ENCODE assay signal across 16 cellular contexts in the genomic region with DNA sequence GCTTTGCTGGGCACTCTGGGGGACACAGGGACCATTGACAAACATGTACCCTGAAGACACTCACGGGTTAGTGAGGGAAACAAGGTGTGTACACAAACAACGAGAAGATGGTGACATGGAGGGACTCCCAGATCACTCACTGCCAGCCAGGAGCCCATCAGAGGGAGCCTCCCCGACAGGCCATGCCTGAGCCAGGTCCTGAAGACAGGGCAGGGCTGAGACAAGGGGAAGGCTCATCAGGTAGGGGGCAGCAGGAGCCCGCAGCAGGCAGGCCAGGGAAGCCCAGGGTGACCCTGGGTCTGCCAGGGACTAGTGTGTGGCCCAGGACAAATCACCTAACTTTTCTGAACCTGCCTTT.
DNase-seq lines count a peak whose midpoint lies in the region; ATAC-seq, FAIRE-seq and TF ChIP-seq lines count a peak whose summit lies in the region.
"Had no signal": no experiment of that assay in that cellular context is flagged by ENCODE, and none has a peak within 500 bp of the region (broad histone marks: within the 10 kb centered on the region; RNA-seq: fewer than 3 reads in every experiment).

No MANE protein-coding gene starts in this region.

- WGBS in K562 (ENCODE audit: insufficient coverage, low coverage, missing lambda C conversion rate), result 0% methylated on average over 4 of the region's 4 CpGs

- H3K9me3 ChIP-seq in K562 (replicated peaks; ENCODE audit: control insufficient read depth, insufficient read depth, low read depth, low read length), result no peaks in the 10 kb centered on the region
- H3K9me3 ChIP-seq: A549 had no signal

- H3K4me3 ChIP-seq in K562, result no peak overlapping the region
- H3K4me3 ChIP-seq: A549 had no signal

- intact Hi-C loops in K562 (cut with micrococcal nuclease), result loop anchor here (5.0 to 10.0 kb wide), 3 partner anchors 47 to 290 kb away; no protein-coding TSS in a partner anchor
- intact Hi-C loops in Right ventricle myocardium superior (cut with DNase I), result loop anchor here (5.0 kb wide), 1 partner anchor 188 kb away; no protein-coding TSS in a partner anchor

- no peak overlapping the region for H2AFZ ChIP-seq in K562 (ENCODE audit: low read depth, low read length)

- no peak overlapping the region for H3K4me3 Mint-ChIP-seq in activated CD8-positive, alpha-beta memory T cell treated with anti-CD3 and anti-CD28 coated beads, Interleukin-2, amount 10 ng/mL, durations not matched to agents 7 days and 5 days
- H3K4me3 Mint-ChIP-seq: CD4-positive, CD25-positive, alpha-beta regulatory T cell; HFFc6 had no signal

- peaks cover 10% of the 10 kb centered on the region; the same call in 1 of the 2 replicates for H4K20me1 ChIP-seq in K562 (replicated peaks; ENCODE audit: control insufficient read depth, insufficient read depth, low read length)

- POLR2A ChIA-PET in K562 (lab: Yijun Ruan, JAX), result no interaction called here

- H3K4me2 ChIP-seq in K562 (ENCODE audit: insufficient read depth, low read length), result no peak overlapping the region
- H3K4me2 ChIP-seq: A549 had no signal

- CTCF ChIA-PET in activated CD8-positive, alpha-beta memory T cell treated with anti-CD3 and anti-CD28 coated beads, Interleukin-2, amount 10 ng/mL, durations not matched to agents 7 days and 5 days (lab: Charles Lee), result interaction anchor here (1.5 kb wide), 1 partner anchor 45 kb away, joined by 3 read pairs; no protein-coding TSS in a partner anchor
- CTCF ChIA-PET in K562 (lab: Yijun Ruan, JAX; ENCODE audit: low intra/inter-chr PET ratio), result no interaction called here

- no peaks in the 10 kb centered on the region for H3K4me1 ChIP-seq in K562 (replicated peaks in 1 of 2; ENCODE audit: control insufficient read depth in 2 of 2, insufficient read depth in 2 of 2, low read length in 2 of 2)
- H3K4me1 ChIP-seq: A549 had no signal

- peaks cover 0 to 10% of the 10 kb centered on the region in 2 experiments; a peak in 1 of 5 replicates for H3K27me3 ChIP-seq in K562 (ENCODE audit: control insufficient read depth in 2 of 2, insufficient read depth in 2 of 2, low read length in 2 of 2)

- no peaks in the 10 kb centered on the region for H3K9me1 ChIP-seq in K562 (ENCODE audit: control insufficient read depth, insufficient read depth, low read length)

- H3K27ac Mint-ChIP-seq in activated CD8-positive, alpha-beta memory T cell treated with anti-CD3 and anti-CD28 coated beads, Interleukin-2, amount 10 ng/mL, durations not matched to agents 7 days and 5 days, result no peak overlapping the region
- H3K27ac Mint-ChIP-seq: CD4-positive, CD25-positive, alpha-beta regulatory T cell; HFFc6 had no signal

- H3K36me3 ChIP-seq in K562 (ENCODE audit: control insufficient read depth, insufficient read depth, low read length), result no peaks in the 10 kb centered on the region

- TF ChIP-seq RAD21 in K562 (CRISPR knock-in tag; conservative IDR thresholded peaks at IDR 0.05 in 1 of 2, IDR thresholded peaks at IDR 0.05 in 1 of 2), result peak in 1 of 2 experiments; percentile 18; a peak in 1 of 4 replicates

- no peaks in the 10 kb centered on the region for H3K9me3 Mint-ChIP-seq in activated CD8-positive, alpha-beta memory T cell treated with anti-CD3 and anti-CD28 coated beads, Interleukin-2, amount 10 ng/mL, durations not matched to agents 7 days and 5 days (ENCODE audit: low read depth)
- H3K9me3 Mint-ChIP-seq: HFFc6 had no signal

- no peak for TF ChIP-seq POLR2A in K562 (conservative IDR thresholded peaks at IDR 0.05)

- no TSS peak for BruUV-seq in K562 (replicated peaks; lab: Mats Ljungman, UMichigan)

- H3K27ac ChIP-seq in K562 (ENCODE audit: extremely low read depth, low read depth, low read length), result no peak overlapping the region
- H3K27ac ChIP-seq: A549, RWPE1 had no signal

- H3K9ac ChIP-seq in K562 (ENCODE audit: insufficient read depth in 1 of 2, low read depth in 2 of 2, low read length in 2 of 2), result no peak overlapping the region

- no peak for TF ChIP-seq CTCF in K562 (IDR thresholded peaks at IDR 0.05 in 2 of 3, conservative IDR thresholded peaks at IDR 0.05 in 1 of 3; ENCODE audit: insufficient read depth in 2 of 3, low read depth in 1 of 3, low read length in 3 of 3)

- H3K79me2 ChIP-seq in K562 (ENCODE audit: control insufficient read depth, insufficient read depth, low read length), result no peaks in the 10 kb centered on the region

- H3K27me3 Mint-ChIP-seq in activated CD8-positive, alpha-beta memory T cell treated with anti-CD3 and anti-CD28 coated beads, Interleukin-2, amount 10 ng/mL, durations not matched to agents 7 days and 5 days, result no peaks in the 10 kb centered on the region
- H3K27me3 Mint-ChIP-seq: CD4-positive, CD25-positive, alpha-beta regulatory T cell had no signal

- TF ChIP-seq EP300 in K562 (IDR thresholded peaks at IDR 0.05; ENCODE audit: low read length), result no peak

- in situ Hi-C loops in K562 (cut with MboI), result no loop called here

- peak; percentile 18 for DNase-seq in activated CD8-positive, alpha-beta memory T cell treated with anti-CD3 and anti-CD28 coated beads, Interleukin-2, amount 10 ng/mL, durations not matched to agents 7 days and 5 days
- no peak for DNase-seq in activated CD8-positive, alpha-beta memory T cell treated with anti-CD3 and anti-CD28 coated beads, Interleukin-2, amount 50 U/mL, for 4 hours
- DNase-seq in K562 (ENCODE audit: extremely low read depth in 1 of 4, low spot score in 3 of 4) (no peak), iPS-NIHi7 (ENCODE audit: extremely low spot score) (peak; percentile 79), superior temporal gyrus (ENCODE audit: extremely low spot score) (no peak), Right ventricle myocardium superior (no peak), NCI-H1417 (lab: John Stamatoyannopoulos, UW) (no peak)
- DNase-seq: Calu3; CD4-positive, CD25-positive, alpha-beta regulatory T cell; HFFc6; IMR-90; NCI-H2029; NCI-H2171 treated with DMSO at 0.1 percent for 48 hours had no signal

- FAIRE-seq in K562 (lab: Jason Lieb, UNC), result no peak
- FAIRE-seq: A549 had no signal

- no peak for ATAC-seq in activated CD8-positive, alpha-beta memory T cell treated with anti-CD3 and anti-CD28 coated beads, Interleukin-2, amount 10 ng/mL, durations not matched to agents 7 days and 5 days
- ATAC-seq in K562 (peak; percentile 36; the same call in 2 of the 3 replicates), Right ventricle myocardium superior (ENCODE audit: poor library complexity) (no peak), HG02981 (IDR thresholded peaks at IDR 0.05; ENCODE audit: unreplicated experiment) (no peak)

- H3K4me1 Mint-ChIP-seq in activated CD8-positive, alpha-beta memory T cell treated with anti-CD3 and anti-CD28 coated beads, Interleukin-2, amount 10 ng/mL, durations not matched to agents 7 days and 5 days, result no peaks in the 10 kb centered on the region
- H3K4me1 Mint-ChIP-seq: CD4-positive, CD25-positive, alpha-beta regulatory T cell had no signal

- no peaks in the 10 kb centered on the region for H3K36me3 Mint-ChIP-seq in activated CD8-positive, alpha-beta memory T cell treated with anti-CD3 and anti-CD28 coated beads, Interleukin-2, amount 10 ng/mL, durations not matched to agents 7 days and 5 days
- H3K36me3 Mint-ChIP-seq: CD4-positive, CD25-positive, alpha-beta regulatory T cell had no signal

TF ChIP-seq in K562, 482 proteins besides CTCF, POLR2A, EP300 and RAD21:
- TF ChIP-seq ZNF146 (CRISPR knock-in tag; IDR thresholded peaks at IDR 0.05; ENCODE audit: unreplicated experiment), result no peak
- TF ChIP-seq TFAM (CRISPR knock-in tag; conservative IDR thresholded peaks at IDR 0.05), result no peak
- TF ChIP-seq ZNF175 (CRISPR knock-in tag; IDR thresholded peaks at IDR 0.05; ENCODE audit: low read depth), result no peak
- TF ChIP-seq, protein P1, sequence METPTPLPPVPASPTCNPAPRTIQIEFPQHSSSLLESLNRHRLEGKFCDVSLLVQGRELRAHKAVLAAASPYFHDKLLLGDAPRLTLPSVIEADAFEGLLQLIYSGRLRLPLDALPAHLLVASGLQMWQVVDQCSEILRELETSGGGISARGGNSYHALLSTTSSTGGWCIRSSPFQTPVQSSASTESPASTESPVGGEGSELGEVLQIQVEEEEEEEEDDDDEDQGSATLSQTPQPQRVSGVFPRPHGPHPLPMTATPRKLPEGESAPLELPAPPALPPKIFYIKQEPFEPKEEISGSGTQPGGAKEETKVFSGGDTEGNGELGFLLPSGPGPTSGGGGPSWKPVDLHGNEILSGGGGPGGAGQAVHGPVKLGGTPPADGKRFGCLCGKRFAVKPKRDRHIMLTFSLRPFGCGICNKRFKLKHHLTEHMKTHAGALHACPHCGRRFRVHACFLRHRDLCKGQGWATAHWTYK (CRISPR knock-in tag; IDR thresholded peaks at IDR 0.05), result no peak
- no peak for TF ChIP-seq EWSR1 (IDR thresholded peaks at IDR 0.05; ENCODE audit: borderline replicate concordance, low read depth, partially characterized antibody)
- no peak for TF ChIP-seq ZEB2 (IDR thresholded peaks at IDR 0.05)
TF ChIP-seq in K562: peak in this region for 0.

Comparison
In these comparisons a context has a peak if more than half of its experiments do, and no peak if none do; other contexts are left out.
1. DNase-seq: peak in activated CD8-positive, alpha-beta memory T cell treated with anti-CD3 and anti-CD28 coated beads, Interleukin-2, amount 10 ng/mL, durations not matched to agents 7 days and 5 days (single experiment) and iPS-NIHi7 (single experiment); none in activated CD8-positive, alpha-beta memory T cell treated with anti-CD3 and anti-CD28 coated beads, Interleukin-2, amount 50 U/mL, for 4 hours (single experiment), K562 (0 of 4), superior temporal gyrus (single experiment), Right ventricle myocardium superior (single experiment) and NCI-H1417 (0 of 3).